ENCODE assay signal across 10 cellular contexts in the genomic region with DNA sequence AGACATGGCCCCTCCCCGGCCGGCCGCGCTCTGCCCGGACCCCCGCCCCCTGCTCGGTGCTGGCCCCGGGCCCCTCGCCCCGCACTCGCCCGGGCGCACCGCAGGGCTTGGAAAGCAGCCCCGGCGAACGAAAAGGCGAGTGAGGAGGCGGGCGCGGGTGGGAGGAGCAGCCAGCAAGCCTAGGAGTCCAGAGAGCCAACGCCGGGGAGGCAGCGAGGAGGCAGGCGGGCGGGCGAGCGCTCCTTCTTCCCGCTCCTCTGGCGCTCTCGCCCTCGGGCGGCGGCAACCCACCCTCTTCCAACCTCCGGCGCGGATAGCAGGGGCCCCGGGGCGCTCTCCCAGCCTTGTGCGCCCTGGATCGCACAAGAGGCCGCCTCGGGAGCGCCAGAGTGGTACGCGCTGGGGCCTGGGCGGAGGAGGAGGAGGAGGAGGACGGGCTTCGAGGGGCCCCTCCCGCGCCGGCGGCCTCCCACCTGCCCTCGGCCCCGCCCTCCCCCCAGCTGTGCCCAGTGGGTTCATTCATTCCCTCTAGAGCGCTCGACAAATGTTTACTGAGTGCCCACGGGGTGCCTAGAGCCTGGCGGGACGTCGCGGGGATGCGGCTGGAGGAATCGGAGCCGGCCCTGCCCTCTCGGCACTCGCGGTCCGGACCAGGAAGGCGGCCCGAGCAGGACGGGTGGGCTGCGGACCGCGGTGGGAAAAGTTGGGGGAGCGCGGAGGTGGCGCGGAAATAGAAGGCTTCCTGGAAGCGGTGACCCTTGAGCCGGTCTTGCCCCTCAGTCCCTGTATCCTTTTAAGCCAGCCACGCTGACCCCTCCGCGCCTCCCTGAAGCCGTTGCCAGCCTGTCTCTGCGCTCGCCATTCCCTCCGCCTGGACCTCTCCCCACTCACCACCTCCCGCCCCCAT. TPM values are rescaled to one million over a fixed set of nuclear protein-coding genes. Genes with fewer than 3 reads are reported as not detected.
DNase-seq lines count a peak whose midpoint lies in the region; ATAC-seq and TF ChIP-seq lines count a peak whose summit lies in the region.
"Had no signal": no experiment of that assay in that cellular context is flagged by ENCODE, and none has a peak within 500 bp of the region (broad histone marks: within the 10 kb centered on the region; RNA-seq: fewer than 3 reads in every experiment).

Gene BMP7, minus strand, starts transcription at position 391 of the 907 bp plus-strand sequence. CDS start 519 bp downstream, outside the sequence.

- H3K27ac Mint-ChIP-seq in chondrocyte (ENCODE audit: unreplicated experiment) = no peak within 1 kb of the TSS

- H3K36me3 ChIP-seq in lung (ENCODE audit: control insufficient read depth in 2 of 2, insufficient read depth in 2 of 2, low read length in 2 of 2) = no peaks in the 10 kb centered on the region
- H3K36me3 ChIP-seq in vagina = no peaks in the 10 kb centered on the region
- H3K36me3 ChIP-seq: neutrophil had no signal

- ATAC-seq in lung (ENCODE audit: insufficient read depth, low FRiP score) (no peak), HG03097 (IDR thresholded peaks at IDR 0.05; ENCODE audit: low FRiP score, unreplicated experiment) (no peak)

- TF ChIP-seq CTCF in chondrocyte (IDR thresholded peaks at IDR 0.05) (no peak), lung (IDR thresholded peaks at IDR 0.05; ENCODE audit: control extremely low read depth, extremely low read depth) (no peak), vagina (IDR thresholded peaks at IDR 0.05) (no peak)

- H3K4me1 ChIP-seq in lung (ENCODE audit: control insufficient read depth in 2 of 2, insufficient read depth in 2 of 2, low read length in 2 of 2) (no peaks in the 10 kb centered on the region), vagina (peaks cover 22% of the 10 kb centered on the region)

- intact Hi-C loops in vagina (cut with DNase I) = no loop called here

- H3K27ac ChIP-seq in lung (ENCODE audit: low read depth in 1 of 2, low read length in 1 of 2) = no peak within 1 kb of the TSS
- H3K27ac ChIP-seq in vagina = no peak within 1 kb of the TSS
- H3K27ac ChIP-seq: HL-60, neutrophil had no signal

- peaks cover 82% of the 10 kb centered on the region for H3K27me3 Mint-ChIP-seq in chondrocyte (ENCODE audit: low read depth)

- H3K36me3 Mint-ChIP-seq in chondrocyte (ENCODE audit: low read depth) = no peaks in the 10 kb centered on the region

- H3K27me3 ChIP-seq in lung (ENCODE audit: control insufficient read depth, insufficient read depth) = peaks cover 16% of the 10 kb centered on the region
- H3K27me3 ChIP-seq in vagina = no peaks in the 10 kb centered on the region

- no peaks in the 10 kb centered on the region for H3K9me3 Mint-ChIP-seq in chondrocyte (ENCODE audit: low read depth)

- H3K9me3 ChIP-seq in lung (ENCODE audit: control insufficient read depth in 2 of 2, insufficient read depth in 1 of 2, low read length in 1 of 2) (peaks cover 0 to 4% of the 10 kb centered on the region in 2 donors), vagina (no peaks in the 10 kb centered on the region)
- H3K9me3 ChIP-seq: neutrophil had no signal

- peaks cover 9% of the 10 kb centered on the region for H3K4me1 Mint-ChIP-seq in chondrocyte (ENCODE audit: low read depth)

- H3K4me3 ChIP-seq in lung (peak within 1 kb of the TSS; percentile 6), vagina (peak within 1 kb of the TSS; percentile 43 to 45)

- TF ChIP-seq POLR2A in vagina (IDR thresholded peaks at IDR 0.05) = no peak

- 1 to 3% methylated on average over 72 to 89 of the region's 89 CpGs for WGBS in lung, 2 donors

- peak within 1 kb of the TSS; percentile 63 for H3K4me3 Mint-ChIP-seq in chondrocyte (ENCODE audit: unreplicated experiment)

- DNase-seq in stimulated activated CD4-positive, alpha-beta T cell treated with anti-CD3 and anti-CD28 coated beads, Interleukin-15, amount 100 ng/mL, for 24 hours = peak; percentile 18
- no peak for DNase-seq in stimulated activated CD4-positive, alpha-beta T cell treated with anti-CD3 and anti-CD28 coated beads, Interleukin-2, amount 100 ng/mL, for 48 hours
- no peak for DNase-seq in chondrocyte (ENCODE audit: low spot score)
- DNase-seq in lung (ENCODE audit: low spot score) = no peak
- no peak for DNase-seq in vagina (ENCODE audit: extremely low spot score in 2 of 2)
- DNase-seq in inferior parietal cortex (ENCODE audit: extremely low spot score) = no peak
- no peak for DNase-seq in activated T-cell treated with anti-CD3 and anti-CD28 coated beads, Interleukin-2, amount 50 U/mL, for 48 hours

RNA-seq across cellular contexts. Expression of gene BMP7, which starts in this region (rescaled TPM):
- total RNA-seq in chondrocyte (not detected in 3 replicates), lung (10 to 100 TPM in 1 of 2 donors, 1 to 10 TPM in 1; 1.7 to 10.3 TPM), vagina (17.2 TPM)
- polyA plus RNA-seq in lung = 1 to 10 TPM in 1 of 2 donors, under 1 TPM in 1; 0.67 to 1.1 TPM
